In the genomic region with DNA sequence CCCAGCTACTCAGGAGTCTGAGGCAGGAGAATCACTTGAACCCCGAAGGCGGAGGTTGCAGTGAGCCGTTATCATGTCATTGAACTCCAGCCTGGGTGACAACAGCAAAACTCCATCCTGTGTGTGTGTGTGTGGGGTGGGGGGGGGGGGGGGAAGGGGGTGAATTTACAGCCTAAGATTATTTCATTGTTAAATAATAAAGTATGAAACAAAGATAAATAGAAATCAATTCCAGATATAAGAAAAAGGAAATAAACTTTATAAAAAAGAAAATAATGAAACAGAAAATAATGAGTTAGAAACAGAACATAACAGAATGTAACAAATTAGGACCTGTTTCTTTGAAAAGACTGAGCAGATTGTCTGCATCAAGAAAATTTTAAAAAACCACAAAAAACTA, we compare ENCODE assay signal across 1 cellular context.
TF ChIP-seq lines count a peak whose summit lies in the region.

No MANE protein-coding gene starts in this region.

TF ChIP-seq in HepG2, 621 proteins besides CTCF, POLR2A, EP300 and RAD21 (continued from another document):
- TF ChIP-seq, protein P1, sequence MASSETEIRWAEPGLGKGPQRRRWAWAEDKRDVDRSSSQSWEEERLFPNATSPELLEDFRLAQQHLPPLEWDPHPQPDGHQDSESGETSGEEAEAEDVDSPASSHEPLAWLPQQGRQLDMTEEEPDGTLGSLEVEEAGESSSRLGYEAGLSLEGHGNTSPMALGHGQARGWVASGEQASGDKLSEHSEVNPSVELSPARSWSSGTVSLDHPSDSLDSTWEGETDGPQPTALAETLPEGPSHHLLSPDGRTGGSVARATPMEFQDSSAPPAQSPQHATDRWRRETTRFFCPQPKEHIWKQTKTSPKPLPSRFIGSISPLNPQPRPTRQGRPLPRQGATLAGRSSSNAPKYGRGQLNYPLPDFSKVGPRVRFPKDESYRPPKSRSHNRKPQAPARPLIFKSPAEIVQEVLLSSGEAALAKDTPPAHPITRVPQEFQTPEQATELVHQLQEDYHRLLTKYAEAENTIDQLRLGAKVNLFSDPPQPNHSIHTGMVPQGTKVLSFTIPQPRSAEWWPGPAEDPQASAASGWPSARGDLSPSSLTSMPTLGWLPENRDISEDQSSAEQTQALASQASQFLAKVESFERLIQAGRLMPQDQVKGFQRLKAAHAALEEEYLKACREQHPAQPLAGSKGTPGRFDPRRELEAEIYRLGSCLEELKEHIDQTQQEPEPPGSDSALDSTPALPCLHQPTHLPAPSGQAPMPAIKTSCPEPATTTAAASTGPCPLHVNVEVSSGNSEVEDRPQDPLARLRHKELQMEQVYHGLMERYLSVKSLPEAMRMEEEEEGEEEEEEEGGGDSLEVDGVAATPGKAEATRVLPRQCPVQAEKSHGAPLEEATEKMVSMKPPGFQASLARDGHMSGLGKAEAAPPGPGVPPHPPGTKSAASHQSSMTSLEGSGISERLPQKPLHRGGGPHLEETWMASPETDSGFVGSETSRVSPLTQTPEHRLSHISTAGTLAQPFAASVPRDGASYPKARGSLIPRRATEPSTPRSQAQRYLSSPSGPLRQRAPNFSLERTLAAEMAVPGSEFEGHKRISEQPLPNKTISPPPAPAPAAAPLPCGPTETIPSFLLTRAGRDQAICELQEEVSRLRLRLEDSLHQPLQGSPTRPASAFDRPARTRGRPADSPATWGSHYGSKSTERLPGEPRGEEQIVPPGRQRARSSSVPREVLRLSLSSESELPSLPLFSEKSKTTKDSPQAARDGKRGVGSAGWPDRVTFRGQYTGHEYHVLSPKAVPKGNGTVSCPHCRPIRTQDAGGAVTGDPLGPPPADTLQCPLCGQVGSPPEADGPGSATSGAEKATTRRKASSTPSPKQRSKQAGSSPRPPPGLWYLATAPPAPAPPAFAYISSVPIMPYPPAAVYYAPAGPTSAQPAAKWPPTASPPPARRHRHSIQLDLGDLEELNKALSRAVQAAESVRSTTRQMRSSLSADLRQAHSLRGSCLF (CRISPR knock-in tag; IDR thresholded peaks at IDR 0.05; ENCODE audit: borderline replicate concordance) = no peak
- TF ChIP-seq, protein P2, sequence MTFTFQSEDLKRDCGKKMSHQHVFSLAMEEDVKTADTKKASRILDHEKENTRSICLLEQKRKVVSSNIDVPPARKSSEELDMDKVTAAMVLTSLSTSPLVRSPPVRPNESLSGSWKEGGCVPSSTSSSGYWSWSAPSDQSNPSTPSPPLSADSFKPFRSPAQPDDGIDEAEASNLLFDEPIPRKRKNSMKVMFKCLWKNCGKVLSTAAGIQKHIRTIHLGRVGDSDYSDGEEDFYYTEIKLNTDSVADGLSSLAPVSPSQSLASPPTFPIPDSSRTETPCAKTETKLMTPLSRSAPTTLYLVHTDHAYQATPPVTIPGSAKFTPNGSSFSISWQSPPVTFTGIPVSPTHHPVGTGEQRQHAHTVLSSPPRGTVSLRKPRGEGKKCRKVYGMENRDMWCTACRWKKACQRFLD (CRISPR knock-in tag; IDR thresholded peaks at IDR 0.05; ENCODE audit: borderline replicate concordance) = no peak
- no peak for TF ChIP-seq NCOR1 (IDR thresholded peaks at IDR 0.05; ENCODE audit: borderline replicate concordance, low read length)
- 0 out of 2 replicates have a peak, but pooled peaks have one; percentile 55 for TF ChIP-seq PCBP1 (IDR thresholded peaks at IDR 0.05; ENCODE audit: borderline replicate concordance, low read depth, low read length)
- TF ChIP-seq HOXD1 (CRISPR knock-in tag; IDR thresholded peaks at IDR 0.05) = no peak
